In genomic region chr10:68088744-68089143, GRCh38 we compare ENCODE assay signal across 1 cellular context.
A peak's percentile ranks its signal among the peaks of the same experiment; 100 is the strongest.
TF ChIP-seq lines count a peak whose summit lies in the region.

No MANE protein-coding gene starts in this region.

TF ChIP-seq in GM12878, 131 proteins besides CTCF, POLR2A, EP300 and RAD21:
- TF ChIP-seq BCL3 (IDR thresholded peaks at IDR 0.05; ENCODE audit: borderline replicate concordance, insufficient read depth, low read depth, low read length, poor library complexity, severe bottlenecking) (no peak), GATAD2B (conservative IDR thresholded peaks at IDR 0.05; ENCODE audit: low read depth) (no peak), IKZF2 (IDR thresholded peaks at IDR 0.05) (peak in 1 of 2 experiments; percentile 32; a peak in 2 of 4 replicates), BHLHE40 (IDR thresholded peaks at IDR 0.05; ENCODE audit: borderline replicate concordance in 1 of 2, low read depth in 2 of 2, low read length in 1 of 2) (no peak), CBX3 (IDR thresholded peaks at IDR 0.05; ENCODE audit: borderline replicate concordance, low read depth) (no peak), EED (IDR thresholded peaks at IDR 0.05; ENCODE audit: low read depth) (0 out of 2 replicates have a peak, but pooled peaks have one; percentile 15), TCF12 (IDR thresholded peaks at IDR 0.05; ENCODE audit: low read depth, low read length) (no peak), MLLT1 (IDR thresholded peaks at IDR 0.05) (no peak), STAT1 (conservative IDR thresholded peaks at IDR 0.05) (no peak), ZNF384 (IDR thresholded peaks at IDR 0.05; ENCODE audit: borderline replicate concordance, low read depth, low read length) (no peak)
